Comparison of ENCODE assay signal across 1 cellular context in the genomic region with DNA sequence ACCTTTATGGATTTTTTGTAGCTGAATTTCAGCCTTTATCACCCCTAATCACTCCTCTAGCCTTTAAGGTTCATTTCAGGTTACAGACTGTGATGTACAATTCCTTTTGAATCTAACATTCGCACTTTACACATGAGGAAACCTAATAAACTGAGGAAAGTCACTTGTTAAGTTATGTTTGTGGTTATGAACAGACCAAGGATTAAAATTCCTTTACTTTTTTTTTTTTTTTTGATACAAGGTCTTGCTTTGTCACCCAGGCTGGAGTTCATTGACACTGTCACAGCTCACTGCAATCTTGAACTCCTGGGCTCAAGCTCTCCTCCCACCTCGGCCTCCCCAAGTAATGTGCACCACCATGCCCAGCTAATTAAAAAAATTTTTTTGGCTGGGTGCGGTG.
TF ChIP-seq lines count a peak whose summit lies in the region.

No MANE protein-coding gene starts in this region.

TF ChIP-seq in A549, 52 proteins besides CTCF, POLR2A, EP300 and RAD21:
- no peak for TF ChIP-seq KDM1A (IDR thresholded peaks at IDR 0.05; ENCODE audit: low read depth)
- TF ChIP-seq, protein P1, sequence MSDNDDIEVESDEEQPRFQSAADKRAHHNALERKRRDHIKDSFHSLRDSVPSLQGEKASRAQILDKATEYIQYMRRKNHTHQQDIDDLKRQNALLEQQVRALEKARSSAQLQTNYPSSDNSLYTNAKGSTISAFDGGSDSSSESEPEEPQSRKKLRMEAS (IDR thresholded peaks at IDR 0.05) = no peak
- TF ChIP-seq RNF2 (IDR thresholded peaks at IDR 0.05; ENCODE audit: borderline replicate concordance, low read depth) = no peak
- TF ChIP-seq, protein P2, sequence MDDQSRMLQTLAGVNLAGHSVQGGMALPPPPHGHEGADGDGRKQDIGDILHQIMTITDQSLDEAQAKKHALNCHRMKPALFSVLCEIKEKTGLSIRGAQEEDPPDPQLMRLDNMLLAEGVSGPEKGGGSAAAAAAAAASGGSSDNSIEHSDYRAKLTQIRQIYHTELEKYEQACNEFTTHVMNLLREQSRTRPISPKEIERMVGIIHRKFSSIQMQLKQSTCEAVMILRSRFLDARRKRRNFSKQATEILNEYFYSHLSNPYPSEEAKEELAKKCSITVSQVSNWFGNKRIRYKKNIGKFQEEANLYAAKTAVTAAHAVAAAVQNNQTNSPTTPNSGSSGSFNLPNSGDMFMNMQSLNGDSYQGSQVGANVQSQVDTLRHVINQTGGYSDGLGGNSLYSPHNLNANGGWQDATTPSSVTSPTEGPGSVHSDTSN (IDR thresholded peaks at IDR 0.05) = no peak
- TF ChIP-seq TFCP2L1 (CRISPR knock-in tag; IDR thresholded peaks at IDR 0.05) = no peak
- TF ChIP-seq ZFP36 (IDR thresholded peaks at IDR 0.05; ENCODE audit: borderline replicate concordance, partially characterized antibody) = no peak
- TF ChIP-seq HOXB5 (CRISPR knock-in tag; IDR thresholded peaks at IDR 0.05) = no peak
- no peak for TF ChIP-seq FOXS1 (CRISPR knock-in tag; IDR thresholded peaks at IDR 0.05)
- TF ChIP-seq CBX8 (IDR thresholded peaks at IDR 0.05) = no peak
- no peak for TF ChIP-seq FOSL2 (IDR thresholded peaks at IDR 0.05)
- TF ChIP-seq FOSL2 (CRISPR knock-in tag; IDR thresholded peaks at IDR 0.05) = no peak
- TF ChIP-seq RARB (CRISPR knock-in tag; IDR thresholded peaks at IDR 0.05) = no peak
- no peak for TF ChIP-seq ZNF302 (CRISPR knock-in tag; IDR thresholded peaks at IDR 0.05)
- no peak for TF ChIP-seq PHF8 (IDR thresholded peaks at IDR 0.05; ENCODE audit: borderline replicate concordance, low read depth)
- TF ChIP-seq KDM5A (IDR thresholded peaks at IDR 0.05) = no peak
- no peak for TF ChIP-seq RFX5 (IDR thresholded peaks at IDR 0.05)
- no peak for TF ChIP-seq GATA3 (IDR thresholded peaks at IDR 0.05; ENCODE audit: borderline replicate concordance)
- no peak for TF ChIP-seq POLR2AphosphoS2 (conservative IDR thresholded peaks at IDR 0.05; ENCODE audit: low read length)
